ENCODE assay signal across 8 cellular contexts in genomic region chr16:85522842-85523601, GRCh38.
DNase-seq lines count a peak whose midpoint lies in the region; ATAC-seq and TF ChIP-seq lines count a peak whose summit lies in the region.
"Had no signal": no experiment of that assay in that cellular context is flagged by ENCODE, and none has a peak within 500 bp of the region (broad histone marks: within the 10 kb centered on the region; RNA-seq: fewer than 3 reads in every experiment).

No MANE protein-coding gene starts in this region.

- peak; percentile 47 for DNase-seq in GM04504 (ENCODE audit: low read depth)
- peak; percentile 82 for DNase-seq in NCI-H82 treated with DMSO at 0.1 percent for 48 hours (lab: John Stamatoyannopoulos, UW; ENCODE audit: unreplicated experiment)
- peak; percentile 40 for DNase-seq in fibroblast of villous mesenchyme (ENCODE audit: low read depth)
- DNase-seq in thoracic aorta (ENCODE audit: low spot score) = no peak
- no peak for DNase-seq in activated naive CD4-positive, alpha-beta T cell (lab: John Stamatoyannopoulos, UW)
- no peak for DNase-seq in stimulated activated naive B cell treated with anti-CD40 and anti-IgM and Interleukin-4, amounts not matched to agents 10 μg/mL and 1 μg/mL and 100 μg/mL, for 72 hours

- H3K4me3 ChIP-seq in fibroblast of villous mesenchyme (ENCODE audit: low read depth, low read length) = no peak overlapping the region
- peak overlapping the region; percentile 2 for H3K4me3 ChIP-seq in thoracic aorta

- H3K27me3 ChIP-seq in thoracic aorta (replicated peaks; ENCODE audit: insufficient read depth) = no peaks in the 10 kb centered on the region

- no peak overlapping the region for H3K27ac Mint-ChIP-seq in stimulated activated naive B cell treated with anti-CD40 and anti-IgM and Interleukin-4, amounts not matched to agents 10 μg/mL and 1 μg/mL and 100 μg/mL, for 72 hours
- H3K27ac Mint-ChIP-seq: activated naive CD4-positive, alpha-beta T cell treated with anti-CD3 and anti-CD28 coated beads, Interleukin-2, amount 50 U/mL, for 24 hours had no signal

- H3K4me1 ChIP-seq in thoracic aorta (ENCODE audit: control insufficient read depth in 1 of 2, low read depth in 2 of 2) = peaks cover 2 to 26% of the 10 kb centered on the region in 2 donors

- H3K9me3 ChIP-seq in thoracic aorta = no peaks in the 10 kb centered on the region

- no peak for TF ChIP-seq CTCF in fibroblast of villous mesenchyme (IDR thresholded peaks at IDR 0.05; ENCODE audit: insufficient read depth, low read depth, low read length)
- no peak for TF ChIP-seq CTCF in thoracic aorta (IDR thresholded peaks at IDR 0.05)

- peaks cover 17 to 23% of the 10 kb centered on the region in 2 donors for H3K27me3 Mint-ChIP-seq in stimulated activated naive B cell treated with anti-CD40 and anti-IgM and Interleukin-4, amounts not matched to agents 10 μg/mL and 1 μg/mL and 100 μg/mL, for 72 hours
- H3K27me3 Mint-ChIP-seq: activated naive CD4-positive, alpha-beta T cell treated with anti-CD3 and anti-CD28 coated beads, Interleukin-2, amount 50 U/mL, for 24 hours had no signal

- H3K9me3 Mint-ChIP-seq in stimulated activated naive B cell treated with anti-CD40 and anti-IgM and Interleukin-4, amounts not matched to agents 10 μg/mL and 1 μg/mL and 100 μg/mL, for 72 hours = peaks cover 5 to 7% of the 10 kb centered on the region in 2 donors
- H3K9me3 Mint-ChIP-seq: activated naive CD4-positive, alpha-beta T cell treated with anti-CD3 and anti-CD28 coated beads, Interleukin-2, amount 50 U/mL, for 24 hours had no signal

- H3K36me3 Mint-ChIP-seq in stimulated activated naive B cell treated with anti-CD40 and anti-IgM and Interleukin-4, amounts not matched to agents 10 μg/mL and 1 μg/mL and 100 μg/mL, for 72 hours = no peaks in the 10 kb centered on the region
- H3K36me3 Mint-ChIP-seq: activated naive CD4-positive, alpha-beta T cell treated with anti-CD3 and anti-CD28 coated beads, Interleukin-2, amount 50 U/mL, for 24 hours had no signal

- H3K4me3 Mint-ChIP-seq in stimulated activated naive B cell treated with anti-CD40 and anti-IgM and Interleukin-4, amounts not matched to agents 10 μg/mL and 1 μg/mL and 100 μg/mL, for 72 hours = no peak overlapping the region
- H3K4me3 Mint-ChIP-seq: activated naive CD4-positive, alpha-beta T cell treated with anti-CD3 and anti-CD28 coated beads, Interleukin-2, amount 50 U/mL, for 24 hours had no signal

- H3K4me1 Mint-ChIP-seq in stimulated activated naive B cell treated with anti-CD40 and anti-IgM and Interleukin-4, amounts not matched to agents 10 μg/mL and 1 μg/mL and 100 μg/mL, for 72 hours = peaks cover 0 to 7% of the 10 kb centered on the region in 2 donors
- H3K4me1 Mint-ChIP-seq: activated naive CD4-positive, alpha-beta T cell treated with anti-CD3 and anti-CD28 coated beads, Interleukin-2, amount 50 U/mL, for 24 hours had no signal

- H3K36me3 ChIP-seq in thoracic aorta = no peaks in the 10 kb centered on the region

- ATAC-seq in thoracic aorta (ENCODE audit: insufficient number of reproducible peaks, low FRiP score, low read depth) (peak; percentile 48), HG03097 (IDR thresholded peaks at IDR 0.05; ENCODE audit: low FRiP score, unreplicated experiment) (no peak)
- ATAC-seq in stimulated activated naive B cell treated with anti-CD40 and anti-IgM and Interleukin-4, amounts not matched to agents 10 μg/mL and 1 μg/mL and 100 μg/mL, for 72 hours (replicated peaks) = no peak

- H3K27ac ChIP-seq in thoracic aorta = no peak overlapping the region

Comparison
In these comparisons a context has a peak if more than half of its experiments do, and no peak if none do; other contexts are left out.
1. DNase-seq: peak in GM04504 (single experiment), NCI-H82 treated with DMSO at 0.1 percent for 48 hours (single experiment) and fibroblast of villous mesenchyme (single experiment); none in thoracic aorta (single experiment), activated naive CD4-positive, alpha-beta T cell (0 of 4) and stimulated activated naive B cell treated with anti-CD40 and anti-IgM and Interleukin-4, amounts not matched to agents 10 μg/mL and 1 μg/mL and 100 μg/mL, for 72 hours (single experiment).